13 cellular contexts compared by ENCODE assay signal in the genomic region with DNA sequence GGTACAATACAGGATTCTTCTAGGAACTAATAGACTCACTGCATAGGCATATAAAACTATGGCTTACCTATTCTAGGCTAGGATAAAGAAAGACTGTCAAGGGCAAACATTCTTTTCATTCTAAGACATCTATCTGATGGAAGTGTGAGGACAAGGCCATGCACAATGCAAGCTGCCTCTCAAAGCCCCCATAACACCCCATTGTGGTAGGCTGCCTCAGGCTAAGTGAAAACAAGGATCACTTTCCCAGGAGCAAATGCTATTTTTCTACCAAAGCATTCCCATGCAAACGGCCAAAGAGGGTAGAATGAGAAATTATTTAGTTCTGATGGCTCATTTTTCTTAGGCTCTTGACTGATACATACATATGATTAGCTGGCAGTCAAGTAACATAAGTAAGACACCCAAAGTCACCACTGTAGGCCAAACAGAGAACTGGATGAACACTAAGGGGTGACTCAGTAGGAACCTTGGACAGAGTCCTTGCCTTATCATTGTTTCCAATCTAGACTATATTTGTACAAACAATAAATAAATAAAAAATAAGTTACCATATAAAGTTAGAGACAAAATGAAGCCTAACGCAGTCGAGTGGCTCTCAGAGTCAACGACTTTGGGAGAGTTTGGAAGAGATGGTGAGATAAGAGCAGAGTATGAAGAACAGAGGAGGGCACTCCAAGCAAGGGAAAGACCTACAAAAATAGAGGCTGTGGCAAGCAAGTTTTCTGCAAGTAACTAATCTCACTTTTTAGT.
A peak's percentile ranks its signal among the peaks of the same experiment; 100 is the strongest.
DNase-seq lines count a peak whose midpoint lies in the region; ATAC-seq and TF ChIP-seq lines count a peak whose summit lies in the region.
"Had no signal": no experiment of that assay in that cellular context is flagged by ENCODE, and none has a peak within 500 bp of the region (broad histone marks: within the 10 kb centered on the region; RNA-seq: fewer than 3 reads in every experiment).

No MANE protein-coding gene starts in this region.

- H3K27ac Mint-ChIP-seq in chondrocyte (ENCODE audit: unreplicated experiment) = peak overlapping the region; percentile 36
- no peak overlapping the region for H3K27ac Mint-ChIP-seq in natural killer cell treated with Interleukin-12 subunit alpha and Interleukin-12 subunit beta and Interleukin-15 and Interleukin-18, amount 100 ng/mL, for 72 hours
- no peak overlapping the region for H3K27ac Mint-ChIP-seq in activated CD8-positive, alpha-beta T cell treated with anti-CD3 and anti-CD28 coated beads for 36 hours

- peaks cover under 1 to 44% of the 10 kb centered on the region in 2 experiments for H3K36me3 ChIP-seq in mesenchymal stem cell (ENCODE audit: control insufficient read depth in 1 of 2, insufficient read depth in 2 of 2, low read depth in 1 of 2, low read length in 2 of 2)
- H3K36me3 ChIP-seq: WERI-Rb-1 had no signal

- H3K4me3 ChIP-seq in LNCaP clone FGC (ENCODE audit: low read depth, low read length) (no peak overlapping the region), mesenchymal stem cell (ENCODE audit: insufficient read depth in 1 of 2, low read depth in 1 of 2, low read length in 2 of 2) (no peak overlapping the region)

- no peak overlapping the region for H3K4me2 ChIP-seq in mesenchymal stem cell (ENCODE audit: low read length, poor library complexity, severe bottlenecking)

- DNase-seq in EL (peak; percentile 24), LNCaP clone FGC (ENCODE audit: low read depth) (peak; percentile 49), chondrocyte (ENCODE audit: low spot score) (no peak), mesenchymal stem cell (peak; percentile 33), islet precursor cell (no peak)
- DNase-seq in natural killer cell treated with Interleukin-12 subunit alpha and Interleukin-12 subunit beta and Interleukin-15 and Interleukin-18, amount 100 ng/mL, for 72 hours (ENCODE audit: low spot score) = no peak
- DNase-seq in activated CD8-positive, alpha-beta T cell treated with anti-CD3 and anti-CD28 coated beads for 36 hours = no peak
- DNase-seq in activated naive CD4-positive, alpha-beta T cell treated with anti-CD3 and anti-CD28 coated beads, Interleukin-2, amount 50 U/mL, for 16 hours = no peak
- DNase-seq: CD4-positive, alpha-beta memory T cell; effector memory CD4-positive, alpha-beta T cell; NCI-H1105 treated with DMSO at 0.1 percent for 48 hours; Right ventricle myocardium superior; WERI-Rb-1 had no signal

- no peak overlapping the region for H2AK5ac ChIP-seq in mesenchymal stem cell (ENCODE audit: low read length, severe bottlenecking)

- no peak for ATAC-seq in natural killer cell treated with Interleukin-12 subunit alpha and Interleukin-12 subunit beta and Interleukin-15 and Interleukin-18, amount 100 ng/mL, for 72 hours
- ATAC-seq in activated CD8-positive, alpha-beta T cell treated with anti-CD3 and anti-CD28 coated beads for 36 hours = no peak

- no peak overlapping the region for H2BK12ac ChIP-seq in mesenchymal stem cell (ENCODE audit: low read length in 2 of 2)

- H4K91ac ChIP-seq in mesenchymal stem cell (ENCODE audit: low read length) = no peak overlapping the region

- no peak overlapping the region for H3K27ac ChIP-seq in mesenchymal stem cell (ENCODE audit: low read length, poor library complexity, severe bottlenecking)
- H3K27ac ChIP-seq: WERI-Rb-1 had no signal

- no peak overlapping the region for H3K18ac ChIP-seq in mesenchymal stem cell (ENCODE audit: low read depth in 1 of 2, low read length in 2 of 2)

- H3K4me3 Mint-ChIP-seq in chondrocyte (ENCODE audit: unreplicated experiment) = no peak overlapping the region
- H3K4me3 Mint-ChIP-seq in natural killer cell treated with Interleukin-12 subunit alpha and Interleukin-12 subunit beta and Interleukin-15 and Interleukin-18, amount 100 ng/mL, for 72 hours = no peak overlapping the region
- no peak overlapping the region for H3K4me3 Mint-ChIP-seq in activated CD8-positive, alpha-beta T cell treated with anti-CD3 and anti-CD28 coated beads for 36 hours
- H3K4me3 Mint-ChIP-seq: CD4-positive, alpha-beta memory T cell had no signal

- H3K4me1 ChIP-seq in mesenchymal stem cell (ENCODE audit: control insufficient read depth, insufficient read depth, low read depth, low read length) = no peaks in the 10 kb centered on the region

- CTCF ChIA-PET in activated CD8-positive, alpha-beta T cell treated with anti-CD3 and anti-CD28 coated beads for 36 hours (lab: Charles Lee) = no interaction called here

- H3K9me3 Mint-ChIP-seq in chondrocyte (ENCODE audit: low read depth) = peaks cover 29% of the 10 kb centered on the region
- no peaks in the 10 kb centered on the region for H3K9me3 Mint-ChIP-seq in natural killer cell treated with Interleukin-12 subunit alpha and Interleukin-12 subunit beta and Interleukin-15 and Interleukin-18, amount 100 ng/mL, for 72 hours
- no peaks in the 10 kb centered on the region for H3K9me3 Mint-ChIP-seq in activated CD8-positive, alpha-beta T cell treated with anti-CD3 and anti-CD28 coated beads for 36 hours
- H3K9me3 Mint-ChIP-seq: CD4-positive, alpha-beta memory T cell had no signal

- intact Hi-C loops in activated CD8-positive, alpha-beta T cell treated with anti-CD3 and anti-CD28 coated beads for 36 hours (cut with micrococcal nuclease) = no loop called here

- no peak overlapping the region for H3K14ac ChIP-seq in mesenchymal stem cell (ENCODE audit: low read length in 2 of 2)

- no peak overlapping the region for H4K8ac ChIP-seq in mesenchymal stem cell (ENCODE audit: low read length)

- H3K4me1 Mint-ChIP-seq in chondrocyte (ENCODE audit: low read depth) = peaks cover 10% of the 10 kb centered on the region
- H3K4me1 Mint-ChIP-seq in natural killer cell treated with Interleukin-12 subunit alpha and Interleukin-12 subunit beta and Interleukin-15 and Interleukin-18, amount 100 ng/mL, for 72 hours (ENCODE audit: low read depth in 2 of 2) = no peaks in the 10 kb centered on the region
- H3K4me1 Mint-ChIP-seq in activated CD8-positive, alpha-beta T cell treated with anti-CD3 and anti-CD28 coated beads for 36 hours (ENCODE audit: low read depth) = peaks cover 2% of the 10 kb centered on the region
- H3K4me1 Mint-ChIP-seq: CD4-positive, alpha-beta memory T cell had no signal

- H2BK120ac ChIP-seq in mesenchymal stem cell (ENCODE audit: low read depth, low read length) = no peak overlapping the region

- WGBS in mesenchymal stem cell = 65% methylated on average over 4 of the region's 4 CpGs

- peaks cover 3% of the 10 kb centered on the region for H3K79me1 ChIP-seq in mesenchymal stem cell (replicated peaks; ENCODE audit: low read length, poor library complexity, severe bottlenecking)

- no peaks in the 10 kb centered on the region for H3K27me3 ChIP-seq in mesenchymal stem cell (ENCODE audit: control insufficient read depth in 1 of 2, insufficient read depth in 1 of 2, low read length in 2 of 2)

- no peaks in the 10 kb centered on the region for H3K27me3 Mint-ChIP-seq in chondrocyte (ENCODE audit: low read depth)
- H3K27me3 Mint-ChIP-seq in natural killer cell treated with Interleukin-12 subunit alpha and Interleukin-12 subunit beta and Interleukin-15 and Interleukin-18, amount 100 ng/mL, for 72 hours = no peaks in the 10 kb centered on the region
- no peaks in the 10 kb centered on the region for H3K27me3 Mint-ChIP-seq in activated CD8-positive, alpha-beta T cell treated with anti-CD3 and anti-CD28 coated beads for 36 hours
- H3K27me3 Mint-ChIP-seq: CD4-positive, alpha-beta memory T cell had no signal

- H3K9ac ChIP-seq in mesenchymal stem cell (ENCODE audit: low read length) = peak overlapping the region; percentile 33

- H3K23ac ChIP-seq in mesenchymal stem cell (ENCODE audit: low read length in 2 of 2) = peak overlapping the region in 1 of 2 experiments; percentile 18

- no peak overlapping the region for H2AFZ ChIP-seq in mesenchymal stem cell (ENCODE audit: low read depth, low read length)

- POLR2A ChIA-PET in activated CD8-positive, alpha-beta T cell treated with anti-CD3 and anti-CD28 coated beads for 36 hours (lab: Charles Lee) = no interaction called here

- no peak overlapping the region for H2BK15ac ChIP-seq in mesenchymal stem cell (ENCODE audit: low read depth, poor library complexity, severe bottlenecking)

- no peak overlapping the region for H2BK5ac ChIP-seq in mesenchymal stem cell (ENCODE audit: low read depth, low read length, poor library complexity, severe bottlenecking)

- TF ChIP-seq CTCF in LNCaP clone FGC (IDR thresholded peaks at IDR 0.05; ENCODE audit: control insufficient read depth, extremely low read depth, insufficient read depth) (peak; percentile 50), chondrocyte (IDR thresholded peaks at IDR 0.05) (peak; percentile 60)
- TF ChIP-seq CTCF in activated CD8-positive, alpha-beta T cell treated with anti-CD3 and anti-CD28 coated beads for 36 hours (IDR thresholded peaks at IDR 0.05) = no peak

- peaks cover 35% of the 10 kb centered on the region for H3K36me3 Mint-ChIP-seq in chondrocyte (ENCODE audit: low read depth)
- peaks cover 21% of the 10 kb centered on the region for H3K36me3 Mint-ChIP-seq in natural killer cell treated with Interleukin-12 subunit alpha and Interleukin-12 subunit beta and Interleukin-15 and Interleukin-18, amount 100 ng/mL, for 72 hours
- peaks cover 16% of the 10 kb centered on the region for H3K36me3 Mint-ChIP-seq in activated CD8-positive, alpha-beta T cell treated with anti-CD3 and anti-CD28 coated beads for 36 hours (ENCODE audit: low read depth)

- H3K9me3 ChIP-seq in mesenchymal stem cell (ENCODE audit: control insufficient read depth, low read length) = peaks cover 3% of the 10 kb centered on the region

- H3K4ac ChIP-seq in mesenchymal stem cell (ENCODE audit: low read depth in 1 of 2, low read length in 2 of 2) = no peak overlapping the region

Comparison
In these comparisons a context has a peak if more than half of its experiments do, and no peak if none do; other contexts are left out.
1. DNase-seq: peak in EL (single experiment), LNCaP clone FGC (single experiment) and mesenchymal stem cell (single experiment); none in chondrocyte (single experiment), natural killer cell treated with Interleukin-12 subunit alpha and Interleukin-12 subunit beta and Interleukin-15 and Interleukin-18, amount 100 ng/mL, for 72 hours (single experiment), activated CD8-positive, alpha-beta T cell treated with anti-CD3 and anti-CD28 coated beads for 36 hours (single experiment), islet precursor cell (single experiment) and activated naive CD4-positive, alpha-beta T cell treated with anti-CD3 and anti-CD28 coated beads, Interleukin-2, amount 50 U/mL, for 16 hours (single experiment).